Comparison of ENCODE assay signal across 8 cellular contexts in the genomic region with DNA sequence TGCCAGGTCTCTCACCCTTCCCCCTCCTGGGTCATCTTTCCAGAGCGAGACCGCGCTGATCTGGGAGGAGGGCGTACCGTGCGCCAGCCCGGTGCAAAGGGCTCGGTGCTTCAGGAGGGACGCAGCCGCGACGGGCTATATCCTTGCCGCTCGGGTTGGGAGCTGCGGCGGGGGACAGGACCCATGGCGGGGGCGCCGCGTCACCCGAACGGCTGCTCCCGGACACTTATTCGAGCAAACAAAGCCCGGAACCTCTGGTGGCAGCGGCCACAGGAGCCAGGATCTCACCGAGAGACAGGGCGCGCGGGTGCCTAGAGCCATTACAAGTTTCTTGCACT. TPM values are rescaled to one million over a fixed set of nuclear protein-coding genes. Genes with fewer than 3 reads are reported as not detected.
DNase-seq lines count a peak whose midpoint lies in the region; ATAC-seq, FAIRE-seq and TF ChIP-seq lines count a peak whose summit lies in the region.

No MANE protein-coding gene starts in this region.

- no peak for TF ChIP-seq EP300 in GM12878 (IDR thresholded peaks at IDR 0.05; ENCODE audit: borderline replicate concordance in 1 of 2, control insufficient read depth in 1 of 2, low read depth in 2 of 2, low read length in 2 of 2)

- TSS peak; percentile 38 for BruUV-seq in GM12878 (replicated peaks; lab: Mats Ljungman, UMichigan)

- POLR2A ChIA-PET in GM12878 (lab: Charles Lee) = interaction anchor here (1.0 to 1.1 kb wide), 2 partner anchors 12 to 436 kb away, joined by 3 to 5 read pairs; no protein-coding TSS in a partner anchor

- H3K36me3 Mint-ChIP-seq in stimulated activated naive B cell treated with anti-CD40 and anti-IgM and Interleukin-4, amounts not matched to agents 10 μg/mL and 1 μg/mL and 100 μg/mL, for 72 hours = no peaks in the 10 kb centered on the region

- peaks cover 14% of the 10 kb centered on the region for H3K4me1 ChIP-seq in GM12878 (ENCODE audit: control insufficient read depth, insufficient read depth, low read length)

- no peak overlapping the region for H3K27ac ChIP-seq in GM12878 (ENCODE audit: control insufficient read depth, insufficient read depth)

- no peak for TF ChIP-seq CTCF in GM12878 (IDR thresholded peaks at IDR 0.05 in 2 of 3, conservative IDR thresholded peaks at IDR 0.05 in 1 of 3; ENCODE audit: control insufficient read depth in 2 of 3, extremely low read depth in 1 of 3, insufficient read depth in 1 of 3, low read depth in 3 of 3, low read length in 3 of 3)

- no peak overlapping the region; the same call in 1 of the 2 replicates for H3K9ac ChIP-seq in GM12878 (ENCODE audit: control insufficient read depth, insufficient read depth, low read length)

- peaks cover 24 to 54% of the 10 kb centered on the region in 2 donors for H3K4me1 Mint-ChIP-seq in stimulated activated naive B cell treated with anti-CD40 and anti-IgM and Interleukin-4, amounts not matched to agents 10 μg/mL and 1 μg/mL and 100 μg/mL, for 72 hours

- no peaks in the 10 kb centered on the region for H3K9me3 Mint-ChIP-seq in stimulated activated naive B cell treated with anti-CD40 and anti-IgM and Interleukin-4, amounts not matched to agents 10 μg/mL and 1 μg/mL and 100 μg/mL, for 72 hours

- peak overlapping the region; percentile 99 for H3K4me3 ChIP-seq in H7 (ENCODE audit: insufficient read depth, low read depth, low read length)
- peak overlapping the region; percentile 85 for H3K4me3 ChIP-seq in GM12878

- peak overlapping the region; percentile 89 for H3K4me3 Mint-ChIP-seq in stimulated activated naive B cell treated with anti-CD40 and anti-IgM and Interleukin-4, amounts not matched to agents 10 μg/mL and 1 μg/mL and 100 μg/mL, for 72 hours

- intact Hi-C loops in GM12878 (cut with micrococcal nuclease; ENCODE audit: unreplicated experiment) = loop anchor here (10.0 kb wide), 2 partner anchors 502 to 882 kb away; no protein-coding TSS in a partner anchor

- peak overlapping the region; percentile 60 for H3K27ac Mint-ChIP-seq in stimulated activated naive B cell treated with anti-CD40 and anti-IgM and Interleukin-4, amounts not matched to agents 10 μg/mL and 1 μg/mL and 100 μg/mL, for 72 hours

- WGBS in GM12878 (ENCODE audit: insufficient coverage, insufficient replicate concordance, low lambda C conversion rate, missing lambda C conversion rate) = 3% methylated on average over 30 of the region's 30 CpGs

- H3K9me3 ChIP-seq in GM12878 (replicated peaks; ENCODE audit: control insufficient read depth, insufficient read depth, low read length) = no peaks in the 10 kb centered on the region

- H3K36me3 ChIP-seq in H7 (replicated peaks; ENCODE audit: control insufficient read depth, insufficient read depth, low read length) = peaks cover 10% of the 10 kb centered on the region
- H3K36me3 ChIP-seq in GM12878 (ENCODE audit: control insufficient read depth in 2 of 2, insufficient read depth in 2 of 2, low read length in 1 of 2) = no peaks in the 10 kb centered on the region

- H3K27me3 ChIP-seq in H7 (ENCODE audit: control insufficient read depth, insufficient read depth, low read length) (no peaks in the 10 kb centered on the region), GM12878 (replicated peaks in 1 of 2; ENCODE audit: control insufficient read depth in 2 of 2, insufficient read depth in 2 of 2, low read length in 1 of 2) (peaks cover 2 to 20% of the 10 kb centered on the region in 2 experiments)

- TF ChIP-seq POLR2A in GM12878 (IDR thresholded peaks at IDR 0.05; ENCODE audit: low read depth, low read length) = no peak

- SMC1A ChIA-PET in GM12878 (lab: Charles Lee; ENCODE audit: uncharacterized antibody, unreplicated experiment) = interaction anchor here (1.5 to 6.1 kb wide), 4 partner anchors 12 to 436 kb away, joined by 4 to 44 read pairs (median 18); no protein-coding TSS in a partner anchor

- TF ChIP-seq RAD21 in GM12878 (IDR thresholded peaks at IDR 0.05; ENCODE audit: insufficient read depth, low read depth, low read length) = no peak

- ATAC-seq in GM12878 (peak; percentile 0; the same call in 2 of the 3 replicates), esophagus mucosa (no peak), GM21825 (IDR thresholded peaks at IDR 0.05; ENCODE audit: unreplicated experiment) (no peak)
- no peak for ATAC-seq in stimulated activated naive B cell treated with anti-CD40 and anti-IgM and Interleukin-4, amounts not matched to agents 10 μg/mL and 1 μg/mL and 100 μg/mL, for 72 hours (replicated peaks)

- H3K79me2 ChIP-seq in GM12878 (ENCODE audit: control insufficient read depth, insufficient read depth, low read length) = peaks cover 8% of the 10 kb centered on the region

- no peaks in the 10 kb centered on the region for H4K20me1 ChIP-seq in GM12878 (ENCODE audit: control insufficient read depth, insufficient read depth)

- FAIRE-seq in GM12878 (lab: Jason Lieb, UNC) = no peak

- in situ Hi-C loops in GM12878 (cut with MboI) = loop anchor here (25.0 kb wide), 1 partner anchor 436 kb away; no protein-coding TSS in a partner anchor

- DNase-seq in AG20443 (ENCODE audit: low spot score) (peak; percentile 20), H7 (peak; percentile 67), GM12878 (ENCODE audit: low read depth, low spot score) (no peak), kidney tubule cell (ENCODE audit: low spot score) (peak; percentile 58), NAMALWA (ENCODE audit: low spot score) (no peak)
- DNase-seq in stimulated activated naive B cell treated with anti-CD40 and anti-IgM and Interleukin-4, amounts not matched to agents 10 μg/mL and 1 μg/mL and 100 μg/mL, for 72 hours = no peak

- no peak overlapping the region; the same call in 1 of the 2 replicates for H2AFZ ChIP-seq in GM12878 (ENCODE audit: control insufficient read depth, low read depth, low read length)

- CTCF ChIA-PET in GM12878 (lab: Yijun Ruan, JAX) = interaction anchor here (1.2 to 6.3 kb wide), 4 partner anchors 17 to 436 kb away, joined by 4 to 46 read pairs (median 22); no protein-coding TSS in a partner anchor

- peaks cover 60 to 68% of the 10 kb centered on the region in 2 donors for H3K27me3 Mint-ChIP-seq in stimulated activated naive B cell treated with anti-CD40 and anti-IgM and Interleukin-4, amounts not matched to agents 10 μg/mL and 1 μg/mL and 100 μg/mL, for 72 hours

- RAD21 ChIA-PET in GM12878 (lab: Charles Lee; ENCODE audit: unreplicated experiment) = interaction anchor here (0.7 to 6.9 kb wide), 7 partner anchors 9 to 374 kb away, joined by 3 to 74 read pairs (median 3); no protein-coding TSS in a partner anchor

- H3K4me2 ChIP-seq in GM12878 (ENCODE audit: control insufficient read depth, insufficient read depth) = peak overlapping the region; percentile 98

TF ChIP-seq in GM12878, 131 proteins besides CTCF, POLR2A, EP300 and RAD21 (continues in another document):
- TF ChIP-seq SIN3A (IDR thresholded peaks at IDR 0.05; ENCODE audit: low read depth, low read length) = 0 out of 2 replicates have a peak, but pooled peaks have one; percentile 9
- TF ChIP-seq IKZF1 (conservative IDR thresholded peaks at IDR 0.05) = 0 out of 2 replicates have a peak, but pooled peaks have one; percentile 7
- TF ChIP-seq, protein P1, sequence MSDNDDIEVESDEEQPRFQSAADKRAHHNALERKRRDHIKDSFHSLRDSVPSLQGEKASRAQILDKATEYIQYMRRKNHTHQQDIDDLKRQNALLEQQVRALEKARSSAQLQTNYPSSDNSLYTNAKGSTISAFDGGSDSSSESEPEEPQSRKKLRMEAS (IDR thresholded peaks at IDR 0.05; ENCODE audit: low read depth, low read length) = no peak
- no peak for TF ChIP-seq HDAC6 (IDR thresholded peaks at IDR 0.05; ENCODE audit: unreplicated experiment)
- TF ChIP-seq MXI1 (IDR thresholded peaks at IDR 0.05; ENCODE audit: low read depth, low read length) = no peak
- TF ChIP-seq BRCA1 (IDR thresholded peaks at IDR 0.05; ENCODE audit: low read depth, low read length) = no peak
- TF ChIP-seq SP1 (IDR thresholded peaks at IDR 0.05; ENCODE audit: low read depth, low read length) = no peak
- TF ChIP-seq ASH2L (IDR thresholded peaks at IDR 0.05; ENCODE audit: borderline replicate concordance, low read depth) = no peak
- no peak for TF ChIP-seq SUZ12 (IDR thresholded peaks at IDR 0.05; ENCODE audit: unreplicated experiment)
- no peak for TF ChIP-seq YBX1 (IDR thresholded peaks at IDR 0.05)
- TF ChIP-seq, protein P2, sequence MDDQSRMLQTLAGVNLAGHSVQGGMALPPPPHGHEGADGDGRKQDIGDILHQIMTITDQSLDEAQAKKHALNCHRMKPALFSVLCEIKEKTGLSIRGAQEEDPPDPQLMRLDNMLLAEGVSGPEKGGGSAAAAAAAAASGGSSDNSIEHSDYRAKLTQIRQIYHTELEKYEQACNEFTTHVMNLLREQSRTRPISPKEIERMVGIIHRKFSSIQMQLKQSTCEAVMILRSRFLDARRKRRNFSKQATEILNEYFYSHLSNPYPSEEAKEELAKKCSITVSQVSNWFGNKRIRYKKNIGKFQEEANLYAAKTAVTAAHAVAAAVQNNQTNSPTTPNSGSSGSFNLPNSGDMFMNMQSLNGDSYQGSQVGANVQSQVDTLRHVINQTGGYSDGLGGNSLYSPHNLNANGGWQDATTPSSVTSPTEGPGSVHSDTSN (IDR thresholded peaks at IDR 0.05; ENCODE audit: insufficient replicate concordance, low read depth, low read length) = no peak
- no peak for TF ChIP-seq KAT2A (conservative IDR thresholded peaks at IDR 0.05; ENCODE audit: control insufficient read depth, low read depth, low read length)

RNA-seq across cellular contexts. Expression of a gene that starts 1.4 kb away (rescaled TPM):
- 207 and 294 TPM in 2 replicates for total RNA-seq in H7 (2014; rRNA removed; shearing (Covaris generic))
- total RNA-seq in GM12878 (2013; cell fraction: nucleolus; rRNA removed) = 218 and 247 TPM in 2 replicates
- total RNA-seq in GM12878 (2014; rRNA removed) = 0.62 and 1.0 TPM in 2 replicates
- 0.83 and 1.1 TPM in 2 replicates for total RNA-seq in GM12878 (2014; rRNA removed; fragmentation: Illumina TruSeq; extraction: Trizol)
- total RNA-seq in GM12878 (2021) = 1.9 and 2.1 TPM in 2 replicates
- polyA plus RNA-seq in GM12878 (2011; ENCODE audit: low read depth) = 3.2 TPM
- 10.2 and 10.5 TPM in 2 replicates for polyA plus RNA-seq in GM12878 (2011; rRNA removed)
- polyA plus RNA-seq in GM12878 (2011; cell fraction: cytosol; rRNA removed) = 6.8 and 10.6 TPM in 2 replicates
- polyA plus RNA-seq in GM12878 (2011; cell fraction: nucleus; rRNA removed) = 23.5 and 32.3 TPM in 2 replicates
- polyA plus RNA-seq in GM12878 (2012) = 4.3 and 4.5 TPM in 2 replicates
- polyA plus RNA-seq in GM12878 (2014; fragmentation: Illumina TruSeq; extraction: Trizol) = 0.92 and 1.3 TPM in 2 replicates
- polyA plus RNA-seq in GM12878 (2014; fragmentation: Nextera tagmentation; extraction: Ambion mirVana) = under 1 TPM; 0.16 to 0.22 TPM
- 0.56 and 0.64 TPM in 2 replicates for polyA plus RNA-seq in GM12878 (2014; rRNA removed)
- 1 to 10 TPM; 1.1 TPM for polyA plus RNA-seq in GM12878 (2016; fragmentation: Nextera tagmentation; extraction: Ambion mirVana)
- 31.4 and 35.0 TPM in 2 replicates for polyA minus RNA-seq in GM12878 (2011; rRNA and poly(A)+ RNA removed)
- polyA minus RNA-seq in GM12878 (2011; cell fraction: cytosol; rRNA and poly(A)+ RNA removed) = 9.4 and 10.0 TPM in 2 replicates
- polyA minus RNA-seq in GM12878 (2011; cell fraction: nucleus; rRNA and poly(A)+ RNA removed) = 52.5 and 60.3 TPM in 2 replicates
- 6.1 TPM for total RNA-seq in esophagus mucosa

Comparison
In these comparisons a context has a peak if more than half of its experiments do, and no peak if none do; other contexts are left out.
1. DNase-seq: peak in AG20443 (single experiment), H7 (single experiment) and kidney tubule cell (single experiment); none in GM12878 (single experiment), stimulated activated naive B cell treated with anti-CD40 and anti-IgM and Interleukin-4, amounts not matched to agents 10 μg/mL and 1 μg/mL and 100 μg/mL, for 72 hours (single experiment) and NAMALWA (single experiment).